In the genomic region with DNA sequence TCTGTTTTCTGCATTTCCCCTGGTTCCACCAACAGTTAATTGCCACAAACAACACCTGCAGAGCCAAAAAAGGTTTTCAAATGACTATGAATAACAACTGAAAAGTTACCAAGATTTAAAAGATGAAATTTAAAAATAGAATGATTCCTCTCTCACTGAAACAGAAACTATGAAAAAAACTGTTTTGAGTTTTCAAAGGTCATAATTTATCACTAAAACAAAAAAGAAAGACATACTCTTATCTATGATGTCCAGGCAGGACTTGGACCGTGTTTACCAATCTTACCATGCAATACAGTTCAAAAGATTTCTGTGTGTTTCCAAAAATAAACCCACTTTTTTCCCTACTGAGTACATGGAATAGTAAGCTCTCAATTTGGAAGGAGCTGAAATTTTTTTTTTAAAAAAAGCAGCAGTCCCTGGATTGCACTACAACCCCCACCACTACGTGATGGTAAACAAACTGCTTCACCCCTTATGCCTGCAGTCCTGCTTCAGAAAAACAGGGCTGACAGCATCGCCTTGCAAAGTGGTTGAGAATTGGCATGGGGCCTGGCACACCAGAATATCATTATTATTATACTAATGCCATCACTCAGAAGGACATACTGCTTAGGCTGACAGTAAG, we compare ENCODE assay signal across 16 cellular contexts. TPM values are rescaled to one million over a fixed set of nuclear protein-coding genes. Genes with fewer than 3 reads are reported as not detected.
A peak's percentile ranks its signal among the peaks of the same experiment; 100 is the strongest.
DNase-seq lines count a peak whose midpoint lies in the region; ATAC-seq and TF ChIP-seq lines count a peak whose summit lies in the region.
"Had no signal": no experiment of that assay in that cellular context is flagged by ENCODE, and none has a peak within 500 bp of the region (broad histone marks: within the 10 kb centered on the region; RNA-seq: fewer than 3 reads in every experiment).

No MANE protein-coding gene starts in this region.

- H3K27ac Mint-ChIP-seq in activated T-cell treated with anti-CD3 and anti-CD28 coated beads, Interleukin-2, amount 50 U/mL, for 72 hours, result peak overlapping the region; percentile 33

- peak overlapping the region; percentile 100 for H3K9ac ChIP-seq in MM.1S (ENCODE audit: low read length)

- peaks cover 11 to 37% of the 10 kb centered on the region in 2 donors for H3K36me3 Mint-ChIP-seq in activated T-cell treated with anti-CD3 and anti-CD28 coated beads, Interleukin-2, amount 50 U/mL, for 72 hours (ENCODE audit: insufficient read depth in 2 of 2)

- peaks cover 57% of the 10 kb centered on the region for H3K4me1 Mint-ChIP-seq in activated T-cell treated with anti-CD3 and anti-CD28 coated beads, Interleukin-2, amount 50 U/mL, for 72 hours (ENCODE audit: low read depth)

- H2AFZ ChIP-seq in MM.1S (ENCODE audit: low read length), result no peak overlapping the region

- no peaks in the 10 kb centered on the region for H3K27me3 ChIP-seq in MM.1S (replicated peaks; ENCODE audit: insufficient read depth, low read length)
- no peaks in the 10 kb centered on the region for H3K27me3 ChIP-seq in heart left ventricle
- H3K27me3 ChIP-seq in upper lobe of right lung, result no peaks in the 10 kb centered on the region
- H3K27me3 ChIP-seq in esophagus squamous epithelium, result no peaks in the 10 kb centered on the region
- H3K27me3 ChIP-seq: ovary had no signal

- H3K9me3 ChIP-seq in MM.1S (replicated peaks; ENCODE audit: insufficient read depth, low read length), result no peaks in the 10 kb centered on the region
- H3K9me3 ChIP-seq in heart left ventricle, result no peaks in the 10 kb centered on the region
- no peaks in the 10 kb centered on the region for H3K9me3 ChIP-seq in upper lobe of right lung
- H3K9me3 ChIP-seq in esophagus squamous epithelium, result no peaks in the 10 kb centered on the region
- H3K9me3 ChIP-seq: ovary had no signal

- TF ChIP-seq CTCF in MM.1S (IDR thresholded peaks at IDR 0.05; ENCODE audit: low read length) (no peak), heart left ventricle (IDR thresholded peaks at IDR 0.05) (no peak), upper lobe of right lung (IDR thresholded peaks at IDR 0.05) (no peak), esophagus squamous epithelium (IDR thresholded peaks at IDR 0.05) (no peak)

- intact Hi-C loops in heart left ventricle (cut with DNase I) (no loop called here), upper lobe of right lung (cut with DNase I) (no loop called here), esophagus squamous epithelium (cut with DNase I) (no loop called here)

- H3K36me3 ChIP-seq in MM.1S (replicated peaks; ENCODE audit: insufficient read depth, low read length) (peaks cover 31% of the 10 kb centered on the region), heart left ventricle (peaks cover 0 to 90% (median 80%) of the 10 kb centered on the region in 9 donors), upper lobe of right lung (peaks cover 87% of the 10 kb centered on the region), esophagus squamous epithelium (peaks cover 9 to 93% (median 19%) of the 10 kb centered on the region in 3 donors)
- H3K36me3 ChIP-seq: ovary had no signal

- ATAC-seq in activated T-cell treated with anti-CD3 and anti-CD28 coated beads, Interleukin-2, amount 50 U/mL, for 72 hours (replicated peaks in 1 of 2), result no peak
- ATAC-seq in heart left ventricle, result peak; percentile 61 to 75 (median 72)
- ATAC-seq in upper lobe of right lung, result peak; percentile 46
- ATAC-seq in GM21737 (IDR thresholded peaks at IDR 0.05; ENCODE audit: unreplicated experiment), result no peak

- H3F3A ChIP-seq in MM.1S (ENCODE audit: insufficient read depth, low read length), result peaks cover 98% of the 10 kb centered on the region

- no peaks in the 10 kb centered on the region for H3K9me2 ChIP-seq in MM.1S (replicated peaks; ENCODE audit: insufficient read depth, low read length)

- H3K27ac ChIP-seq in MM.1S (ENCODE audit: low read length) (peak overlapping the region; percentile 96), heart left ventricle (peak overlapping the region in 10 of 12 donors; percentile 1 to 68 (median 34)), upper lobe of right lung (peak overlapping the region; percentile 51), esophagus squamous epithelium (peak overlapping the region in 2 of 4 donors; percentile 6 to 32)

- H3K4me2 ChIP-seq in MM.1S (ENCODE audit: low read depth, low read length), result peak overlapping the region; percentile 89

- no peak for TF ChIP-seq POLR2A in heart left ventricle (IDR thresholded peaks at IDR 0.05)
- no peak for TF ChIP-seq POLR2A in esophagus squamous epithelium (IDR thresholded peaks at IDR 0.05)

- H3K79me2 ChIP-seq in MM.1S (ENCODE audit: low read length), result peaks cover 100% of the 10 kb centered on the region

- 32 to 46% (median 39%) methylated on average over 3 of the region's 3 CpGs for WGBS in heart left ventricle, 4 donors
- WGBS in esophagus squamous epithelium, 2 donors, result 56 to 64% methylated on average over 3 of the region's 3 CpGs

- H3K9me3 Mint-ChIP-seq in activated T-cell treated with anti-CD3 and anti-CD28 coated beads, Interleukin-2, amount 50 U/mL, for 72 hours, result no peaks in the 10 kb centered on the region

- no peaks in the 10 kb centered on the region for H3K27me3 Mint-ChIP-seq in activated T-cell treated with anti-CD3 and anti-CD28 coated beads, Interleukin-2, amount 50 U/mL, for 72 hours (ENCODE audit: low read depth)
- H3K27me3 Mint-ChIP-seq: activated naive CD8-positive, alpha-beta T cell had no signal

- no peak for DNase-seq in activated T-cell treated with anti-CD3 and anti-CD28 coated beads, Interleukin-2, amount 50 U/mL, for 72 hours
- DNase-seq in activated T-cell treated with anti-CD3 and anti-CD28 coated beads, Interleukin-2, amount 50 U/mL, for 1 hour, result no peak
- peak; percentile 70 for DNase-seq in MM.1S
- DNase-seq in heart left ventricle, result peak in 3 of 5 donors; percentile 20 to 44 (median 24)
- no peak for DNase-seq in upper lobe of right lung
- DNase-seq in esophagus squamous epithelium (lab: John Stamatoyannopoulos, UW), result no peak
- DNase-seq in epidermal melanocyte (ENCODE audit: insufficient read length, low spot score), result no peak
- DNase-seq: activated CD4-positive, CD25-positive, alpha-beta regulatory T cell treated with anti-CD3 and anti-CD28 coated beads, Interleukin-2, amount 50 U/mL, for 72 hours; dermis blood vessel endothelial cell; HCEC 1CT; NCI-H524 treated with DMSO at 0.1 percent for 48 hours; stimulated activated CD4-positive, alpha-beta T cell treated with anti-CD3 and anti-CD28 coated beads, Interleukin-4, amount 100 ng/mL, for 4 hours had no signal

- H3K4me1 ChIP-seq in MM.1S (ENCODE audit: low read length), result peaks cover 26% of the 10 kb centered on the region
- peaks cover 0 to 71% (median 40%) of the 10 kb centered on the region in 12 donors for H3K4me1 ChIP-seq in heart left ventricle
- peaks cover 51% of the 10 kb centered on the region for H3K4me1 ChIP-seq in upper lobe of right lung
- peaks cover 0 to 32% (median 0%) of the 10 kb centered on the region in 3 donors for H3K4me1 ChIP-seq in esophagus squamous epithelium

- H4K20me1 ChIP-seq in MM.1S (ENCODE audit: insufficient read depth, low read length), result no peaks in the 10 kb centered on the region

- H3K4me3 Mint-ChIP-seq in activated T-cell treated with anti-CD3 and anti-CD28 coated beads, Interleukin-2, amount 50 U/mL, for 72 hours, result peak overlapping the region in 1 of 2 donors; percentile 47
- H3K4me3 Mint-ChIP-seq: activated naive CD8-positive, alpha-beta T cell had no signal

- H3K4me3 ChIP-seq in MM.1S (ENCODE audit: low read length), result peak overlapping the region; percentile 99
- H3K4me3 ChIP-seq in heart left ventricle, result no peak overlapping the region
- H3K4me3 ChIP-seq in upper lobe of right lung, result no peak overlapping the region
- H3K4me3 ChIP-seq in esophagus squamous epithelium, result no peak overlapping the region
- H3K4me3 ChIP-seq: lung, ovary had no signal

RNA-seq across cellular contexts. Expression of a gene that starts 8.5 kb away (rescaled TPM):
- 10 to 100 TPM; 34.7 to 41.5 TPM for total RNA-seq in activated T-cell treated with anti-CD3 and anti-CD28 coated beads, Interleukin-2, amount 50 U/mL, for 72 hours
- 10 to 100 TPM; 18.9 to 29.3 (median 25.9) TPM for total RNA-seq in heart left ventricle
- 10 to 100 TPM; 23.6 to 53.1 TPM for polyA plus RNA-seq in heart left ventricle
- 99.2 TPM for total RNA-seq in upper lobe of right lung
- 10 to 100 TPM; 26.0 to 39.1 (median 35.9) TPM for total RNA-seq in esophagus squamous epithelium

Comparison
In these comparisons a context has a peak if more than half of its experiments do, and no peak if none do; other contexts are left out.
1. ATAC-seq: peak in heart left ventricle (4 of 4) and upper lobe of right lung (single experiment); none in activated T-cell treated with anti-CD3 and anti-CD28 coated beads, Interleukin-2, amount 50 U/mL, for 72 hours (0 of 2) and GM21737 (single experiment).
2. DNase-seq: peak in MM.1S (single experiment) and heart left ventricle (3 of 5); none in activated T-cell treated with anti-CD3 and anti-CD28 coated beads, Interleukin-2, amount 50 U/mL, for 72 hours (0 of 2), activated T-cell treated with anti-CD3 and anti-CD28 coated beads, Interleukin-2, amount 50 U/mL, for 1 hour (single experiment), upper lobe of right lung (single experiment), esophagus squamous epithelium (single experiment) and epidermal melanocyte (single experiment).